Comparison of ENCODE assay signal across 25 cellular contexts in the genomic region with DNA sequence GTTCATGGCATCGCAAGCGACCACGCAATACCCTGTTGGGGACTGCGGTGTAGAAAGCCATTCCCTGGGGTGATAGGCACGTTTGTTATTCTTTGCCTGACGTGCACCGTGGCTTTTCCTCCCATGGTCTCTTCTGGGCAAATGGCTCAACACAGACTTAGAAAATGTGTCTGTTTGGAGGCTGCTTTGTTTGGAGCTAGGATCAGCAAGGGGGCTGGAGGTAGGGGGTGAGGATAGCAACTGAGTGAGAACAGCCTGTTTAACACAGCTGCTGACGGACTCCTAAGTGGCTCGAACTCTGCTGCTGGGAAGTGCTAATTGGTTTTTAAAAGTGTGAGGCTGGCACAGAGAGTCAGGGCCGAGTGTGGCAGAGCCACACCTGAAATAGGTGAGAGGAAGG. TPM values are rescaled to one million over a fixed set of nuclear protein-coding genes. Genes with fewer than 3 reads are reported as not detected.
"Had no signal": no experiment of that assay in that cellular context is flagged by ENCODE, and none has a peak within 500 bp of the region (broad histone marks: within the 10 kb centered on the region; RNA-seq: fewer than 3 reads in every experiment).

No MANE protein-coding gene starts in this region.

- H3K4me1 Mint-ChIP-seq: activated naive CD8-positive, alpha-beta T cell treated with anti-CD3 and anti-CD28 coated beads for 36 hours had no signal

- DNase-seq: activated CD4-positive, alpha-beta T cell treated with anti-CD3 and anti-CD28 coated beads for 4 hours; activated CD8-positive, alpha-beta T cell treated with anti-CD3 and anti-CD28 coated beads, Interleukin-2, amount 10 ng/mL, durations not matched to agents 7 days and 5 days; activated effector memory CD4-positive, alpha-beta T cell treated with anti-CD3 and anti-CD28 coated beads, Interleukin-2, amount 50 U/mL, for 16 hours; activated naive CD4-positive, alpha-beta T cell treated with anti-CD3 and anti-CD28 coated beads for 36 hours; activated naive CD8-positive, alpha-beta T cell treated with anti-CD3 and anti-CD28 coated beads for 36 hours; activated T-cell treated with anti-CD3 and anti-CD28 coated beads, Interleukin-2, amount 50 U/mL, for 24 hours; caudate nucleus; KBM-7; NCI-H1048; NCI-H146; NCI-H187 treated with DMSO at 0.1 percent for 48 hours; NCI-H2081 treated with DMSO at 0.1 percent for 48 hours; NCI-H2171 treated with DMSO at 0.1 percent for 48 hours; NCI-H226; NCI-H510A; NCI-H526 treated with DMSO at 0.1 percent for 48 hours; NCI-H82; Peyer's patch; Right ventricle myocardium superior; SJCRH30; SK-N-SH; T-helper 1 cell had no signal

- H3K9ac ChIP-seq: SK-N-SH had no signal

- H3K27ac ChIP-seq: breast epithelium, Peyer's patch, RWPE1, SJCRH30 had no signal

- H3K27me3 ChIP-seq: breast epithelium, Peyer's patch, SJCRH30 had no signal

- H3K4me3 ChIP-seq: breast epithelium, Peyer's patch, SJCRH30 had no signal

- H3K27ac Mint-ChIP-seq: activated CD8-positive, alpha-beta T cell treated with anti-CD3 and anti-CD28 coated beads, Interleukin-2, amount 10 ng/mL, durations not matched to agents 7 days and 5 days; activated naive CD4-positive, alpha-beta T cell treated with anti-CD3 and anti-CD28 coated beads for 36 hours; activated naive CD8-positive, alpha-beta T cell treated with anti-CD3 and anti-CD28 coated beads for 36 hours; activated T-cell treated with anti-CD3 and anti-CD28 coated beads, Interleukin-2, amount 50 U/mL, for 24 hours had no signal

- H3K27me3 Mint-ChIP-seq: activated naive CD8-positive, alpha-beta T cell treated with anti-CD3 and anti-CD28 coated beads for 36 hours; activated T-cell treated with anti-CD3 and anti-CD28 coated beads, Interleukin-2, amount 50 U/mL, for 24 hours had no signal

- H3K4me2 ChIP-seq: SK-N-SH had no signal

- H3K9me3 ChIP-seq: breast epithelium, Peyer's patch, SJCRH30, SK-N-SH had no signal

- ATAC-seq: activated CD4-positive, CD25-positive, alpha-beta regulatory T cell treated with anti-CD3 and anti-CD28 coated beads, Interleukin-2, amount 50 U/mL, for 24 hours; activated CD8-positive, alpha-beta T cell treated with anti-CD3 and anti-CD28 coated beads, Interleukin-2, amount 10 ng/mL, durations not matched to agents 7 days and 5 days had no signal

- H3K9me3 Mint-ChIP-seq: activated naive CD4-positive, alpha-beta T cell treated with anti-CD3 and anti-CD28 coated beads for 36 hours; activated naive CD8-positive, alpha-beta T cell treated with anti-CD3 and anti-CD28 coated beads for 36 hours; activated T-cell treated with anti-CD3 and anti-CD28 coated beads, Interleukin-2, amount 50 U/mL, for 24 hours had no signal

- H3K4me1 ChIP-seq: breast epithelium, Peyer's patch, SJCRH30 had no signal

- H3K4me3 Mint-ChIP-seq: activated CD8-positive, alpha-beta T cell treated with anti-CD3 and anti-CD28 coated beads, Interleukin-2, amount 10 ng/mL, durations not matched to agents 7 days and 5 days; activated naive CD4-positive, alpha-beta T cell treated with anti-CD3 and anti-CD28 coated beads for 36 hours; activated naive CD8-positive, alpha-beta T cell treated with anti-CD3 and anti-CD28 coated beads for 36 hours; activated T-cell treated with anti-CD3 and anti-CD28 coated beads, Interleukin-2, amount 50 U/mL, for 24 hours had no signal

- H3K9me2 ChIP-seq: SK-N-SH had no signal

RNA-seq across cellular contexts. Expression of gene CHRM4, which starts 16.1 kb away (rescaled TPM):
- total RNA-seq: activated naive CD4-positive, alpha-beta T cell treated with anti-CD3 and anti-CD28 coated beads for 36 hours; Right ventricle myocardium superior had no signal
